Comparison of ENCODE assay signal across 1 cellular context in the genomic region with DNA sequence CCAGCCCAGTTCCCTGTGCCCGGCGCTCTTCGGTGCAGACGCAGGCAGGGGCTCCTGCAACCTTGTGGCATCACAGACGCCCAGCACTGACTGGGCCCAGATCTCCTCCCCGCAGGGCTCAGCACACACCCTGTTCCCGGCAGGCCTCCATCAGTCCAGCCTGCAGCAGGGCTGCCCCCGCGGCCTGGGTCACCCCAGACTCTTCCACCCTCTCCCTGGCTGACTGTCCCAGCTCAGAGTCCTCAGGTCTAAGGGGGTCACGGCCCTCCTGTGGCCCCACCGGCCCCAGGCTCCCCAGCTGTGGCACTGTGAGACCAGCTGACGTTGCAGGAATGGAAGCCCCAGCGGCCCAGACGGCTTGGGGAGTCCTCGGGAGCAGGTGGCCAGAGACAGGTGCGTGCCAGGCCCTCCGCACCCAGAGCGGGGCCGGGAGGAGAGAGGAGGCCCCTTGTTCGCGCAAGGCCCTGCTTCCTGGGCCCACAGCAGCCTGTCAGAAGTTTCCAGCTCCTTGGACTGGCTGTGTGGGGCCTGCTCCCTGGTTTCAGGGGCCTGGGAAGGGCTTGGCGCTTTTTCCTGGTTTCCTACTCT.
TF ChIP-seq lines count a peak whose summit lies in the region.

No MANE protein-coding gene starts in this region.

TF ChIP-seq in HepG2, 621 proteins besides CTCF, POLR2A, EP300 and RAD21 (continued from another document and continues in another):
- TF ChIP-seq, protein P1, sequence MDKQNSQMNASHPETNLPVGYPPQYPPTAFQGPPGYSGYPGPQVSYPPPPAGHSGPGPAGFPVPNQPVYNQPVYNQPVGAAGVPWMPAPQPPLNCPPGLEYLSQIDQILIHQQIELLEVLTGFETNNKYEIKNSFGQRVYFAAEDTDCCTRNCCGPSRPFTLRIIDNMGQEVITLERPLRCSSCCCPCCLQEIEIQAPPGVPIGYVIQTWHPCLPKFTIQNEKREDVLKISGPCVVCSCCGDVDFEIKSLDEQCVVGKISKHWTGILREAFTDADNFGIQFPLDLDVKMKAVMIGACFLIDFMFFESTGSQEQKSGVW (CRISPR knock-in tag; IDR thresholded peaks at IDR 0.05; ENCODE audit: borderline replicate concordance): no peak
- TF ChIP-seq, protein P2, sequence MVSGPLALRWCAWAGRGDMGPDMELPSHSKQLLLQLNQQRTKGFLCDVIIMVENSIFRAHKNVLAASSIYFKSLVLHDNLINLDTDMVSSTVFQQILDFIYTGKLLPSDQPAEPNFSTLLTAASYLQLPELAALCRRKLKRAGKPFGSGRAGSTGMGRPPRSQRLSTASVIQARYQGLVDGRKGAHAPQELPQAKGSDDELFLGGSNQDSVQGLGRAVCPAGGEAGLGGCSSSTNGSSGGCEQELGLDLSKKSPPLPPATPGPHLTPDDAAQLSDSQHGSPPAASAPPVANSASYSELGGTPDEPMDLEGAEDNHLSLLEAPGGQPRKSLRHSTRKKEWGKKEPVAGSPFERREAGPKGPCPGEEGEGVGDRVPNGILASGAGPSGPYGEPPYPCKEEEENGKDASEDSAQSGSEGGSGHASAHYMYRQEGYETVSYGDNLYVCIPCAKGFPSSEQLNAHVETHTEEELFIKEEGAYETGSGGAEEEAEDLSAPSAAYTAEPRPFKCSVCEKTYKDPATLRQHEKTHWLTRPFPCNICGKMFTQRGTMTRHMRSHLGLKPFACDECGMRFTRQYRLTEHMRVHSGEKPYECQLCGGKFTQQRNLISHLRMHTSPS (CRISPR knock-in tag; IDR thresholded peaks at IDR 0.05; ENCODE audit: low read depth): no peak
- TF ChIP-seq, protein P3, sequence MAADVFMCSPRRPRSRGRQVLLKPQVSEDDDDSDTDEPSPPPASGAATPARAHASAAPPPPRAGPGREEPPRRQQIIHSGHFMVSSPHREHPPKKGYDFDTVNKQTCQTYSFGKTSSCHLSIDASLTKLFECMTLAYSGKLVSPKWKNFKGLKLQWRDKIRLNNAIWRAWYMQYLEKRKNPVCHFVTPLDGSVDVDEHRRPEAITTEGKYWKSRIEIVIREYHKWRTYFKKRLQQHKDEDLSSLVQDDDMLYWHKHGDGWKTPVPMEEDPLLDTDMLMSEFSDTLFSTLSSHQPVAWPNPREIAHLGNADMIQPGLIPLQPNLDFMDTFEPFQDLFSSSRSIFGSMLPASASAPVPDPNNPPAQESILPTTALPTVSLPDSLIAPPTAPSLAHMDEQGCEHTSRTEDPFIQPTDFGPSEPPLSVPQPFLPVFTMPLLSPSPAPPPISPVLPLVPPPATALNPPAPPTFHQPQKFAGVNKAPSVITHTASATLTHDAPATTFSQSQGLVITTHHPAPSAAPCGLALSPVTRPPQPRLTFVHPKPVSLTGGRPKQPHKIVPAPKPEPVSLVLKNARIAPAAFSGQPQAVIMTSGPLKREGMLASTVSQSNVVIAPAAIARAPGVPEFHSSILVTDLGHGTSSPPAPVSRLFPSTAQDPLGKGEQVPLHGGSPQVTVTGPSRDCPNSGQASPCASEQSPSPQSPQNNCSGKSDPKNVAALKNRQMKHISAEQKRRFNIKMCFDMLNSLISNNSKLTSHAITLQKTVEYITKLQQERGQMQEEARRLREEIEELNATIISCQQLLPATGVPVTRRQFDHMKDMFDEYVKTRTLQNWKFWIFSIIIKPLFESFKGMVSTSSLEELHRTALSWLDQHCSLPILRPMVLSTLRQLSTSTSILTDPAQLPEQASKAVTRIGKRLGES (CRISPR knock-in tag; IDR thresholded peaks at IDR 0.05; ENCODE audit: borderline replicate concordance): no peak
- TF ChIP-seq SP5 (CRISPR knock-in tag; IDR thresholded peaks at IDR 0.05; ENCODE audit: borderline replicate concordance, low read depth) (no peak), AGO1 (IDR thresholded peaks at IDR 0.05; ENCODE audit: low read depth, low read length, poor library complexity, severe bottlenecking) (peak; percentile 95), AKAP8 (CRISPR knock-in tag; IDR thresholded peaks at IDR 0.05) (peak; percentile 91), MED1 (CRISPR knock-in tag; IDR thresholded peaks at IDR 0.05) (peak; percentile 22; the same call in 1 of the 2 replicates), XRCC5 (optimal IDR thresholded peaks at IDR 0.05; ENCODE audit: low read length) (no peak), TEAD3 (CRISPR knock-in tag; optimal IDR thresholded peaks at IDR 0.05; ENCODE audit: borderline replicate concordance) (peak; percentile 26), YEATS4 (CRISPR knock-in tag; IDR thresholded peaks at IDR 0.05; ENCODE audit: borderline replicate concordance) (no peak), HES4 (CRISPR knock-in tag; IDR thresholded peaks at IDR 0.05; ENCODE audit: borderline replicate concordance) (no peak), SRY (CRISPR knock-in tag; IDR thresholded peaks at IDR 0.05) (no peak), ELF4 (CRISPR knock-in tag; IDR thresholded peaks at IDR 0.05; ENCODE audit: borderline replicate concordance) (no peak), ZNF124 (CRISPR knock-in tag; IDR thresholded peaks at IDR 0.05) (no peak), ZKSCAN1 (IDR thresholded peaks at IDR 0.05; ENCODE audit: low read length) (no peak), ZNF468 (CRISPR knock-in tag; IDR thresholded peaks at IDR 0.05) (no peak), ZNF768 (CRISPR knock-in tag; IDR thresholded peaks at IDR 0.05) (0 out of 2 replicates have a peak, but pooled peaks have one; percentile 8), ZNF678 (CRISPR knock-in tag; IDR thresholded peaks at IDR 0.05) (no peak), ARID2 (CRISPR knock-in tag; IDR thresholded peaks at IDR 0.05; ENCODE audit: borderline replicate concordance) (no peak), RAD51 (IDR thresholded peaks at IDR 0.05; ENCODE audit: borderline replicate concordance) (no peak), MAFK (conservative IDR thresholded peaks at IDR 0.05 in 1 of 2, IDR thresholded peaks at IDR 0.05 in 1 of 2; ENCODE audit: low read length in 2 of 2) (peak; percentile 63 to 66), JUNB (CRISPR knock-in tag; IDR thresholded peaks at IDR 0.05; ENCODE audit: borderline replicate concordance) (no peak), ZNF367 (CRISPR knock-in tag; IDR thresholded peaks at IDR 0.05; ENCODE audit: borderline replicate concordance) (no peak), ZNF556 (CRISPR knock-in tag; IDR thresholded peaks at IDR 0.05; ENCODE audit: borderline replicate concordance) (0 out of 2 replicates have a peak, but pooled peaks have one; percentile 12), ZNF430 (CRISPR knock-in tag; IDR thresholded peaks at IDR 0.05) (peak; percentile 60; the same call in 1 of the 2 replicates), NFYB (CRISPR knock-in tag; IDR thresholded peaks at IDR 0.05) (no peak), HNRNPL (IDR thresholded peaks at IDR 0.05; ENCODE audit: low read depth, low read length) (peak; percentile 63; the same call in 1 of the 2 replicates), NR1H2 (CRISPR knock-in tag; IDR thresholded peaks at IDR 0.05; ENCODE audit: borderline replicate concordance, low read depth) (no peak), HMG20B (CRISPR knock-in tag; conservative IDR thresholded peaks at IDR 0.05) (no peak), RBAK (CRISPR knock-in tag; IDR thresholded peaks at IDR 0.05) (no peak), ZFX (CRISPR knock-in tag; IDR thresholded peaks at IDR 0.05; ENCODE audit: low read depth) (peak; percentile 74), KDM4B (CRISPR knock-in tag; IDR thresholded peaks at IDR 0.05) (no peak), HDAC1 (CRISPR knock-in tag; IDR thresholded peaks at IDR 0.05) (no peak; the same call in 1 of the 2 replicates), PITX1 (CRISPR knock-in tag; IDR thresholded peaks at IDR 0.05) (no peak), CCDC6 (CRISPR knock-in tag; IDR thresholded peaks at IDR 0.05) (no peak), HNRNPH1 (optimal IDR thresholded peaks at IDR 0.05; ENCODE audit: low read depth, low read length) (no peak), SAFB2 (CRISPR knock-in tag; IDR thresholded peaks at IDR 0.05; ENCODE audit: borderline replicate concordance, low read depth) (peak; percentile 57; the same call in 1 of the 2 replicates), ZBTB3 (CRISPR knock-in tag; IDR thresholded peaks at IDR 0.05; ENCODE audit: borderline replicate concordance, low read depth) (no peak), THYN1 (CRISPR knock-in tag; IDR thresholded peaks at IDR 0.05; ENCODE audit: borderline replicate concordance, low read depth) (no peak)
- TF ChIP-seq, protein P4, sequence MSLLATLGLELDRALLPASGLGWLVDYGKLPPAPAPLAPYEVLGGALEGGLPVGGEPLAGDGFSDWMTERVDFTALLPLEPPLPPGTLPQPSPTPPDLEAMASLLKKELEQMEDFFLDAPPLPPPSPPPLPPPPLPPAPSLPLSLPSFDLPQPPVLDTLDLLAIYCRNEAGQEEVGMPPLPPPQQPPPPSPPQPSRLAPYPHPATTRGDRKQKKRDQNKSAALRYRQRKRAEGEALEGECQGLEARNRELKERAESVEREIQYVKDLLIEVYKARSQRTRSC (CRISPR knock-in tag; IDR thresholded peaks at IDR 0.05; ENCODE audit: low read depth): no peak
- TF ChIP-seq, protein P5, sequence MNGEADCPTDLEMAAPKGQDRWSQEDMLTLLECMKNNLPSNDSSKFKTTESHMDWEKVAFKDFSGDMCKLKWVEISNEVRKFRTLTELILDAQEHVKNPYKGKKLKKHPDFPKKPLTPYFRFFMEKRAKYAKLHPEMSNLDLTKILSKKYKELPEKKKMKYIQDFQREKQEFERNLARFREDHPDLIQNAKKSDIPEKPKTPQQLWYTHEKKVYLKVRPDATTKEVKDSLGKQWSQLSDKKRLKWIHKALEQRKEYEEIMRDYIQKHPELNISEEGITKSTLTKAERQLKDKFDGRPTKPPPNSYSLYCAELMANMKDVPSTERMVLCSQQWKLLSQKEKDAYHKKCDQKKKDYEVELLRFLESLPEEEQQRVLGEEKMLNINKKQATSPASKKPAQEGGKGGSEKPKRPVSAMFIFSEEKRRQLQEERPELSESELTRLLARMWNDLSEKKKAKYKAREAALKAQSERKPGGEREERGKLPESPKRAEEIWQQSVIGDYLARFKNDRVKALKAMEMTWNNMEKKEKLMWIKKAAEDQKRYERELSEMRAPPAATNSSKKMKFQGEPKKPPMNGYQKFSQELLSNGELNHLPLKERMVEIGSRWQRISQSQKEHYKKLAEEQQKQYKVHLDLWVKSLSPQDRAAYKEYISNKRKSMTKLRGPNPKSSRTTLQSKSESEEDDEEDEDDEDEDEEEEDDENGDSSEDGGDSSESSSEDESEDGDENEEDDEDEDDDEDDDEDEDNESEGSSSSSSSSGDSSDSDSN (CRISPR knock-in tag; IDR thresholded peaks at IDR 0.05): peak; percentile 38
- TF ChIP-seq, protein P6, sequence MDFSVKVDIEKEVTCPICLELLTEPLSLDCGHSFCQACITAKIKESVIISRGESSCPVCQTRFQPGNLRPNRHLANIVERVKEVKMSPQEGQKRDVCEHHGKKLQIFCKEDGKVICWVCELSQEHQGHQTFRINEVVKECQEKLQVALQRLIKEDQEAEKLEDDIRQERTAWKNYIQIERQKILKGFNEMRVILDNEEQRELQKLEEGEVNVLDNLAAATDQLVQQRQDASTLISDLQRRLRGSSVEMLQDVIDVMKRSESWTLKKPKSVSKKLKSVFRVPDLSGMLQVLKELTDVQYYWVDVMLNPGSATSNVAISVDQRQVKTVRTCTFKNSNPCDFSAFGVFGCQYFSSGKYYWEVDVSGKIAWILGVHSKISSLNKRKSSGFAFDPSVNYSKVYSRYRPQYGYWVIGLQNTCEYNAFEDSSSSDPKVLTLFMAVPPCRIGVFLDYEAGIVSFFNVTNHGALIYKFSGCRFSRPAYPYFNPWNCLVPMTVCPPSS (IDR thresholded peaks at IDR 0.05): no peak
- TF ChIP-seq, protein P7, sequence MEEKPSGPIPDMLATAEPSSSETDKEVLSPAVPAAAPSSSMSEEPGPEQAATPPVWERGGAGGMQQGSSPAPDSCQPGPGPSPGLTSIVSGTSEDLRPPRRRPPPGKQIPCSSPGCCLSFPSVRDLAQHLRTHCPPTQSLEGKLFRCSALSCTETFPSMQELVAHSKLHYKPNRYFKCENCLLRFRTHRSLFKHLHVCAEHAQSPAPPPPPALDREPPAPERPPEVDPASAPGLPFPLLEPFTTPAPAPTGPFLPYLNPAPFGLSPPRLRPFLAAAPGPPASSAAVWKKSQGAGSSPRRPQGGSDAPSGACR (CRISPR knock-in tag; IDR thresholded peaks at IDR 0.05): no peak
- TF ChIP-seq, protein P8, sequence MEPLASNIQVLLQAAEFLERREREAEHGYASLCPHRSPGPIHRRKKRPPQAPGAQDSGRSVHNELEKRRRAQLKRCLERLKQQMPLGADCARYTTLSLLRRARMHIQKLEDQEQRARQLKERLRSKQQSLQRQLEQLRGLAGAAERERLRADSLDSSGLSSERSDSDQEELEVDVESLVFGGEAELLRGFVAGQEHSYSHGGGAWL (CRISPR knock-in tag; IDR thresholded peaks at IDR 0.05): peak; percentile 51; the same call in 1 of the 2 replicates
- TF ChIP-seq, protein P9, sequence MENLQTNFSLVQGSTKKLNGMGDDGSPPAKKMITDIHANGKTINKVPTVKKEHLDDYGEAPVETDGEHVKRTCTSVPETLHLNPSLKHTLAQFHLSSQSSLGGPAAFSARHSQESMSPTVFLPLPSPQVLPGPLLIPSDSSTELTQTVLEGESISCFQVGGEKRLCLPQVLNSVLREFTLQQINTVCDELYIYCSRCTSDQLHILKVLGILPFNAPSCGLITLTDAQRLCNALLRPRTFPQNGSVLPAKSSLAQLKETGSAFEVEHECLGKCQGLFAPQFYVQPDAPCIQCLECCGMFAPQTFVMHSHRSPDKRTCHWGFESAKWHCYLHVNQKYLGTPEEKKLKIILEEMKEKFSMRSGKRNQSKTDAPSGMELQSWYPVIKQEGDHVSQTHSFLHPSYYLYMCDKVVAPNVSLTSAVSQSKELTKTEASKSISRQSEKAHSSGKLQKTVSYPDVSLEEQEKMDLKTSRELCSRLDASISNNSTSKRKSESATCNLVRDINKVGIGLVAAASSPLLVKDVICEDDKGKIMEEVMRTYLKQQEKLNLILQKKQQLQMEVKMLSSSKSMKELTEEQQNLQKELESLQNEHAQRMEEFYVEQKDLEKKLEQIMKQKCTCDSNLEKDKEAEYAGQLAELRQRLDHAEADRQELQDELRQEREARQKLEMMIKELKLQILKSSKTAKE (CRISPR knock-in tag; IDR thresholded peaks at IDR 0.05; ENCODE audit: borderline replicate concordance): no peak
- TF ChIP-seq, protein P10, sequence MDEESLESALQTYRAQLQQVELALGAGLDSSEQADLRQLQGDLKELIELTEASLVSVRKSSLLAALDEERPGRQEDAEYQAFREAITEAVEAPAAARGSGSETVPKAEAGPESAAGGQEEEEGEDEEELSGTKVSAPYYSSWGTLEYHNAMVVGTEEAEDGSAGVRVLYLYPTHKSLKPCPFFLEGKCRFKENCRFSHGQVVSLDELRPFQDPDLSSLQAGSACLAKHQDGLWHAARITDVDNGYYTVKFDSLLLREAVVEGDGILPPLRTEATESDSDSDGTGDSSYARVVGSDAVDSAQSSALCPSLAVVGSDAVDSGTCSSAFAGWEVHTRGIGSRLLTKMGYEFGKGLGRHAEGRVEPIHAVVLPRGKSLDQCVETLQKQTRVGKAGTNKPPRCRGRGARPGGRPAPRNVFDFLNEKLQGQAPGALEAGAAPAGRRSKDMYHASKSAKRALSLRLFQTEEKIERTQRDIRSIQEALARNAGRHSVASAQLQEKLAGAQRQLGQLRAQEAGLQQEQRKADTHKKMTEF (CRISPR knock-in tag; IDR thresholded peaks at IDR 0.05): no peak
- TF ChIP-seq, protein P11, sequence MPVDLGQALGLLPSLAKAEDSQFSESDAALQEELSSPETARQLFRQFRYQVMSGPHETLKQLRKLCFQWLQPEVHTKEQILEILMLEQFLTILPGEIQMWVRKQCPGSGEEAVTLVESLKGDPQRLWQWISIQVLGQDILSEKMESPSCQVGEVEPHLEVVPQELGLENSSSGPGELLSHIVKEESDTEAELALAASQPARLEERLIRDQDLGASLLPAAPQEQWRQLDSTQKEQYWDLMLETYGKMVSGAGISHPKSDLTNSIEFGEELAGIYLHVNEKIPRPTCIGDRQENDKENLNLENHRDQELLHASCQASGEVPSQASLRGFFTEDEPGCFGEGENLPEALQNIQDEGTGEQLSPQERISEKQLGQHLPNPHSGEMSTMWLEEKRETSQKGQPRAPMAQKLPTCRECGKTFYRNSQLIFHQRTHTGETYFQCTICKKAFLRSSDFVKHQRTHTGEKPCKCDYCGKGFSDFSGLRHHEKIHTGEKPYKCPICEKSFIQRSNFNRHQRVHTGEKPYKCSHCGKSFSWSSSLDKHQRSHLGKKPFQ (CRISPR knock-in tag; IDR thresholded peaks at IDR 0.05; ENCODE audit: insufficient replicate concordance): no peak
